ENCODE assay signal across 8 cellular contexts in genomic region chr9:93096811-93097382, GRCh38. TPM values are rescaled to one million over a fixed set of nuclear protein-coding genes. Genes with fewer than 3 reads are reported as not detected.
DNase-seq lines count a peak whose midpoint lies in the region; ATAC-seq and TF ChIP-seq lines count a peak whose summit lies in the region.

No MANE protein-coding gene starts in this region.

- H3K9me3 ChIP-seq in upper lobe of right lung, result no peaks in the 10 kb centered on the region

- no peak for TF ChIP-seq CTCF in brain microvascular endothelial cell (IDR thresholded peaks at IDR 0.05; ENCODE audit: low read depth, low read length, missing control alignments)
- TF ChIP-seq CTCF in upper lobe of right lung (IDR thresholded peaks at IDR 0.05), result no peak

- H3K36me3 Mint-ChIP-seq in memory B cell, result peaks cover 2% of the 10 kb centered on the region

- peak; percentile 65 for DNase-seq in activated effector memory CD4-positive, alpha-beta T cell treated with anti-CD3 and anti-CD28 coated beads, Interleukin-2, amount 50 U/mL, for 16 hours
- no peak for DNase-seq in activated effector memory CD4-positive, alpha-beta T cell treated with Interleukin-2 at 50 U/mL for 16 hours
- DNase-seq in brain microvascular endothelial cell (no peak), memory B cell (ENCODE audit: low spot score in 2 of 2) (no peak), upper lobe of right lung (no peak), NCI-H748 treated with DMSO at 0.1 percent for 48 hours (lab: John Stamatoyannopoulos, UW) (no peak), foreskin melanocyte (no peak)

- H3K4me1 Mint-ChIP-seq in memory B cell, result peaks cover 43% of the 10 kb centered on the region

- H3K27ac Mint-ChIP-seq in memory B cell, result peak overlapping the region; percentile 35

- ATAC-seq in memory B cell (ENCODE audit: low read depth) (no peak), upper lobe of right lung (no peak), HG02798 (IDR thresholded peaks at IDR 0.05; ENCODE audit: poor library complexity, unreplicated experiment) (no peak)

- in situ Hi-C loops in brain microvascular endothelial cell (cut with HindIII; ENCODE audit: low pct_ligation_motif_present, low sequenced_read_pairs), result no loop called here

- no peaks in the 10 kb centered on the region for H3K27me3 Mint-ChIP-seq in memory B cell

- peak overlapping the region; percentile 80 for H3K4me3 Mint-ChIP-seq in memory B cell

- intact Hi-C loops in upper lobe of right lung (cut with DNase I), result no loop called here

- H3K36me3 ChIP-seq in brain microvascular endothelial cell (replicated peaks) (no peaks in the 10 kb centered on the region), upper lobe of right lung (no peaks in the 10 kb centered on the region)

- H3K27ac ChIP-seq in brain microvascular endothelial cell, result no peak overlapping the region
- peak overlapping the region; percentile 91 for H3K27ac ChIP-seq in upper lobe of right lung

- peaks cover 59% of the 10 kb centered on the region for H3K4me1 ChIP-seq in upper lobe of right lung

- no peaks in the 10 kb centered on the region for H3K27me3 ChIP-seq in brain microvascular endothelial cell (replicated peaks)
- no peaks in the 10 kb centered on the region for H3K27me3 ChIP-seq in upper lobe of right lung

- no peaks in the 10 kb centered on the region for H3K9me3 Mint-ChIP-seq in memory B cell

- H3K4me3 ChIP-seq in brain microvascular endothelial cell (ENCODE audit: low read depth, low read length) (peak overlapping the region; percentile 66), upper lobe of right lung (peak overlapping the region; percentile 91)

RNA-seq across cellular contexts. Expression of gene CARD19, which starts 0.9 kb away (rescaled TPM):
- 31.8 TPM for total RNA-seq in upper lobe of right lung

RNA-seq across cellular contexts. Expression of gene NINJ1, which starts 37.2 kb away (rescaled TPM):
- 53.2 TPM for total RNA-seq in upper lobe of right lung

RNA-seq across cellular contexts. Expression of gene SUSD3, which starts 38.4 kb away (rescaled TPM):
- total RNA-seq in upper lobe of right lung, result 4.8 TPM
